Comparison of ENCODE assay signal across 9 cellular contexts in the genomic region with DNA sequence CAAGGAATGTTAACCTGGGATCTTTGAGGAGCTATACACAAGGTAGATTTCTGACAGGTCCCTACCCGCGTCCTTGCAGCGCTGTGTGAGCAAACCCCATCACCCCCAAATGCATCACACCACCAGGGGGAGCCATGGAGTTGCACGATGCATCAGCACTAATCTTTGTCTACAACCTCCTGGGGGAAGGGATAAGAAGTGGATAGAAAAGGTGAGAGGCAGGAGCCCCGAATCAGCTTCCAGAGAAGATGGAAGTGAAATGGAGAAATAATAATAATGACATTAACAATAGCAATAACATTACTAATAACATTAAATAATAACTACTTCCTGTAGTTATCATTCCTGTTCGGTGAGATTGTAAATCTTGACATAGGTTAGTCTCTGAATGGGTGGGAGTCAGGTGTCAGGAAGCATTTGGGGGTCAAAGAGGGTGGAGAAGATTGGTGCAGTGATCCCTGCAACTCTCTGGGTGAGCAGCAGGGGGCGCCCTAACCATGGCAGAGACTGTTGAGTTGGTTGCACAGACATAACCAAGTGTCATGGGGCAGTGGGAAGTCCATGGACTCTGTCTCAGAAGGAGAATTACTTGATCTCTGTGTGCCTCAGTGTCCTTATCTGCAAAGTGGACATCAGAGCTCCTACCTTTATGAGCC. TPM values are rescaled to one million over a fixed set of nuclear protein-coding genes. Genes with fewer than 3 reads are reported as not detected.
A peak's percentile ranks its signal among the peaks of the same experiment; 100 is the strongest.
DNase-seq lines count a peak whose midpoint lies in the region; ATAC-seq and TF ChIP-seq lines count a peak whose summit lies in the region.
"Had no signal": no experiment of that assay in that cellular context is flagged by ENCODE, and none has a peak within 500 bp of the region (broad histone marks: within the 10 kb centered on the region; RNA-seq: fewer than 3 reads in every experiment).

No MANE protein-coding gene starts in this region.

- DNase-seq in NCI-H82 (lab: John Stamatoyannopoulos, UW), result peak; percentile 69
- no peak for DNase-seq in NCI-H82 treated with DMSO at 0.1 percent for 48 hours (lab: John Stamatoyannopoulos, UW; ENCODE audit: unreplicated experiment)
- peak; percentile 35 for DNase-seq in NT2/D1 (ENCODE audit: low read depth, low spot score)
- DNase-seq in activated CD8-positive, alpha-beta memory T cell treated with anti-CD3 and anti-CD28 coated beads, Interleukin-2, amount 50 U/mL, for 4 hours, result peak; percentile 81
- peak; percentile 40 for DNase-seq in fibroblast of mammary gland (ENCODE audit: low read depth)
- DNase-seq in omental fat pad (ENCODE audit: low spot score), result peak; percentile 88
- no peak for DNase-seq in NCI-H1048 (lab: John Stamatoyannopoulos, UW)

- ATAC-seq in omental fat pad (ENCODE audit: low FRiP score), result peak; percentile 71
- no peak for ATAC-seq in GM18502 (IDR thresholded peaks at IDR 0.05; ENCODE audit: poor library complexity, unreplicated experiment)
- ATAC-seq: left colon had no signal

- H3K36me3 ChIP-seq in NT2/D1 (ENCODE audit: insufficient read depth, insufficient read length, low read length), result no peaks in the 10 kb centered on the region

- H3K4me3 ChIP-seq in NT2/D1 (ENCODE audit: insufficient read length, low read depth) (no peak overlapping the region), fibroblast of mammary gland (ENCODE audit: control insufficient read depth, low read depth, low read length) (no peak overlapping the region)

- H3K9me3 ChIP-seq in NT2/D1 (ENCODE audit: insufficient read depth, low read length), result no peaks in the 10 kb centered on the region

- TF ChIP-seq CTCF in fibroblast of mammary gland (conservative IDR thresholded peaks at IDR 0.05; ENCODE audit: control insufficient read depth, insufficient read depth, low read depth, low read length), result peak; percentile 71
- TF ChIP-seq CTCF in omental fat pad (IDR thresholded peaks at IDR 0.05), result no peak

- H3K9ac ChIP-seq in NT2/D1 (ENCODE audit: insufficient read length, low read depth), result no peak overlapping the region

- no peaks in the 10 kb centered on the region for H3K27me3 ChIP-seq in NT2/D1 (ENCODE audit: insufficient read depth, insufficient read length)

- no peaks in the 10 kb centered on the region for H3K4me1 ChIP-seq in NT2/D1 (ENCODE audit: insufficient read depth, insufficient read length)

RNA-seq across cellular contexts. Expression of a gene that starts 16.5 kb away (rescaled TPM):
- total RNA-seq in omental fat pad, result 10 to 100 TPM in 1 of 4 donors, 1 to 10 TPM in 3; 1.9 to 10.7 (median 6.3) TPM

RNA-seq across cellular contexts. Expression of a gene that starts 33.9 kb away (rescaled TPM):
- total RNA-seq in omental fat pad, result 10 to 100 TPM in 3 of 4 donors, 1 to 10 TPM in 1; 3.5 to 25.0 (median 20.4) TPM

RNA-seq across cellular contexts. Expression of a gene that starts 50.4 kb away (rescaled TPM):
- total RNA-seq in omental fat pad, result 10 to 100 TPM in 2 of 4 donors, 1 to 10 TPM in 2; 7.1 to 14.2 (median 9.5) TPM

Comparison
In these comparisons a context has a peak if more than half of its experiments do, and no peak if none do; other contexts are left out.
1. DNase-seq: peak in NCI-H82 (single experiment), NT2/D1 (single experiment), activated CD8-positive, alpha-beta memory T cell treated with anti-CD3 and anti-CD28 coated beads, Interleukin-2, amount 50 U/mL, for 4 hours (single experiment), fibroblast of mammary gland (single experiment) and omental fat pad (single experiment); none in NCI-H82 treated with DMSO at 0.1 percent for 48 hours (single experiment) and NCI-H1048 (single experiment).